8 cellular contexts compared by ENCODE assay signal in genomic region chr9:90642570-90643539, GRCh38. TPM values are rescaled to one million over a fixed set of nuclear protein-coding genes. Genes with fewer than 3 reads are reported as not detected.
DNase-seq lines count a peak whose midpoint lies in the region; ATAC-seq and TF ChIP-seq lines count a peak whose summit lies in the region.

DIRAS2 (minus strand) TSS chr9:90642824; CDS start chr9:90613827, 28,997 bp downstream.

- no peaks in the 10 kb centered on the region for H3K4me1 ChIP-seq in effector memory CD4-positive, alpha-beta T cell (ENCODE audit: control insufficient read depth, insufficient read depth, low read length, poor library complexity, severe bottlenecking)

- H3K27ac Mint-ChIP-seq in T-cell: peak within 1 kb of the TSS in 1 of 2 donors; percentile 66

- POLR2A ChIA-PET in T-cell (lab: Charles Lee): no interaction called here

- H3K4me3 ChIP-seq in MG63 (peak within 1 kb of the TSS; percentile 31), epithelial cell of proximal tubule (ENCODE audit: low read depth, low read length) (peak within 1 kb of the TSS; percentile 59)
- no peak within 1 kb of the TSS for H3K4me3 ChIP-seq in effector memory CD4-positive, alpha-beta T cell (ENCODE audit: insufficient read depth, low read depth, low read length, poor library complexity, severe bottlenecking)

- H3K27me3 Mint-ChIP-seq in T-cell: peaks cover 61 to 65% of the 10 kb centered on the region in 2 donors

- no peaks in the 10 kb centered on the region for H3K9me3 ChIP-seq in MG63
- no peaks in the 10 kb centered on the region for H3K9me3 ChIP-seq in effector memory CD4-positive, alpha-beta T cell (ENCODE audit: control insufficient read depth, low read length)

- ATAC-seq in T-cell (replicated peaks in 1 of 4): peak in 3 of 4 experiments; percentile 15 to 33 (median 26)

- H3K36me3 Mint-ChIP-seq in T-cell: no peaks in the 10 kb centered on the region

- peak within 1 kb of the TSS; percentile 73 for H3K27ac ChIP-seq in substantia nigra (ENCODE audit: low read depth, low read length, poor library complexity, severe bottlenecking)
- no peak within 1 kb of the TSS for H3K27ac ChIP-seq in effector memory CD4-positive, alpha-beta T cell (ENCODE audit: insufficient read depth, low read length, poor library complexity, severe bottlenecking)

- H3K36me3 ChIP-seq in MG63: no peaks in the 10 kb centered on the region
- H3K36me3 ChIP-seq in effector memory CD4-positive, alpha-beta T cell (ENCODE audit: control insufficient read depth, insufficient read depth, low read length): no peaks in the 10 kb centered on the region

- CTCF ChIA-PET in T-cell (lab: Charles Lee): no interaction called here

- peaks cover 0 to 11% (median 10%) of the 10 kb centered on the region in 3 donors for H3K4me1 Mint-ChIP-seq in T-cell

- peak; percentile 73 for TF ChIP-seq CTCF in epithelial cell of proximal tubule (conservative IDR thresholded peaks at IDR 0.05; ENCODE audit: low read depth, low read length)

- H3K4me3 Mint-ChIP-seq in T-cell: peak within 1 kb of the TSS in 2 of 3 donors; percentile 69 to 73

- H3K9me3 Mint-ChIP-seq in T-cell: no peaks in the 10 kb centered on the region

- peak; percentile 50 for DNase-seq in activated CD4-positive, alpha-beta T cell treated with anti-CD3 and anti-CD28 coated beads for 48 hours
- no peak for DNase-seq in activated CD4-positive, alpha-beta T cell treated with anti-CD3 and anti-CD28 coated beads, Interleukin-2, amount 50 U/mL, for 1 hour
- DNase-seq in MG63 (peak; percentile 37), T-cell (peak in 1 of 34 experiments; percentile 4), epithelial cell of proximal tubule (ENCODE audit: low read depth) (peak; percentile 42), midbrain (lab: John Stamatoyannopoulos, UW) (peak; percentile 82), substantia nigra (lab: John Stamatoyannopoulos, UW) (peak; percentile 11 to 93 (median 72))
- DNase-seq in effector memory CD4-positive, alpha-beta T cell: no peak

- H3K27me3 ChIP-seq in MG63: peaks cover 25% of the 10 kb centered on the region
- H3K27me3 ChIP-seq in effector memory CD4-positive, alpha-beta T cell (replicated peaks; ENCODE audit: control insufficient read depth, insufficient read depth, low read length, poor library complexity, severe bottlenecking): peaks cover 7% of the 10 kb centered on the region

RNA-seq across cellular contexts. Expression of gene DIRAS2, which starts in this region (rescaled TPM):
- not detected in 2 replicates for total RNA-seq in MG63 (2014; rRNA removed; shearing (Covaris generic); ENCODE audit: low replicate concordance)
- total RNA-seq in T-cell: not detected
- 3.4 and 4.8 TPM in 2 replicates for total RNA-seq in epithelial cell of proximal tubule

Comparison
In these comparisons a context has a peak if more than half of its experiments do, and no peak if none do; other contexts are left out.
1. DNase-seq: peak in activated CD4-positive, alpha-beta T cell treated with anti-CD3 and anti-CD28 coated beads for 48 hours (single experiment), epithelial cell of proximal tubule (single experiment), midbrain (single experiment) and substantia nigra (49 of 49); none in activated CD4-positive, alpha-beta T cell treated with anti-CD3 and anti-CD28 coated beads, Interleukin-2, amount 50 U/mL, for 1 hour (single experiment) and effector memory CD4-positive, alpha-beta T cell (0 of 3).
2. Peak in DNase-seq and H3K4me3 ChIP-seq in MG63; RNA of the gene not detected or under 1 TPM.
3. Peak in ATAC-seq in T-cell; RNA of the gene not detected or under 1 TPM.